8 cellular contexts compared by ENCODE assay signal in the genomic region with DNA sequence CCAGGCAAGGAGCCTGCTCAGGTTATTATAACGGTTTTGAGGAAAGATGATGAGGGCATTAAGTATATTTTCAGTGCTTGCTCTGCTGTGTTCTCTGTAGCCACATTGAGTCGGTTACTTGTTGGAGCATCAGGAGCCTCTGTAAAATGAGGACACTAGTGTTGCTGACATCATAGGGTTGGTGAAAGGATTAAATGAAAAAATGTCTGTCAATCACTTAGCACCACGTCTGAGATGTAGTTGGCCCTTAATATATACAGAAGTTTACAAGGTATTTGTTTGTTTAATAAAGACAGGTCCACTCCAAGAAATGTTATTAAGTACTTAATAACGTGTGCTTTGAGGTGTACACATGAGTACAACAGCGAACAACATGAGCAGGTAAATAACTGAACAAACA. TPM values are rescaled to one million over a fixed set of nuclear protein-coding genes. Genes with fewer than 3 reads are reported as not detected.
A peak's percentile ranks its signal among the peaks of the same experiment; 100 is the strongest.
DNase-seq lines count a peak whose midpoint lies in the region; ATAC-seq and TF ChIP-seq lines count a peak whose summit lies in the region.

No MANE protein-coding gene starts in this region.

- H3K36me3 ChIP-seq in BLaER1 = peaks cover 23% of the 10 kb centered on the region
- H3K36me3 ChIP-seq in adrenal gland (replicated peaks in 1 of 2) = no peaks in the 10 kb centered on the region

- no peak overlapping the region for H3K27ac Mint-ChIP-seq in nephron progenitor cell

- H3K4me1 Mint-ChIP-seq in nephron progenitor cell = peaks cover 17% of the 10 kb centered on the region

- H3K9me3 Mint-ChIP-seq in nephron progenitor cell = no peaks in the 10 kb centered on the region

- H3K4me1 ChIP-seq in BLaER1 (peaks cover 18% of the 10 kb centered on the region), adrenal gland (replicated peaks in 1 of 2) (peaks cover 4 to 14% of the 10 kb centered on the region in 2 donors)

- H3K9ac ChIP-seq in BLaER1 = no peak overlapping the region

- no peak for TF ChIP-seq POLR2A in adrenal gland (IDR thresholded peaks at IDR 0.05)

- H3K4me3 ChIP-seq in BLaER1 (peak overlapping the region; percentile 90), LNCaP clone FGC (ENCODE audit: low read depth, low read length) (peak overlapping the region; percentile 89), coronary artery (peak overlapping the region; percentile 98), adrenal gland (peak overlapping the region in 2 of 4 donors; percentile 75 to 89)

- no peak for TF ChIP-seq CTCF in LNCaP clone FGC (IDR thresholded peaks at IDR 0.05; ENCODE audit: control insufficient read depth, extremely low read depth, insufficient read depth)
- TF ChIP-seq CTCF in coronary artery (IDR thresholded peaks at IDR 0.05) = no peak
- no peak for TF ChIP-seq CTCF in nephron progenitor cell (IDR thresholded peaks at IDR 0.05)
- TF ChIP-seq CTCF in adrenal gland (IDR thresholded peaks at IDR 0.05) = no peak

- 11 to 22% (median 16%) methylated on average over 5 of the region's 5 CpGs for WGBS in adrenal gland, 4 donors

- DNase-seq in LNCaP clone FGC (ENCODE audit: low read depth) = peak; percentile 61
- no peak for DNase-seq in coronary artery (ENCODE audit: low spot score)
- no peak for DNase-seq in nephron progenitor cell
- no peak for DNase-seq in DMS79 treated with DMSO at 0.1 percent for 48 hours (lab: John Stamatoyannopoulos, UW)
- DNase-seq in dedifferentiated amniotic fluid mesenchymal stem cell (ENCODE audit: extremely low spot score) = no peak
- DNase-seq in adrenal gland = no peak
- no peak for DNase-seq in left lobe of liver (ENCODE audit: low spot score)

- H3K4me3 Mint-ChIP-seq in nephron progenitor cell = peak overlapping the region; percentile 99

- H3K27me3 ChIP-seq in BLaER1 (no peaks in the 10 kb centered on the region), adrenal gland (no peaks in the 10 kb centered on the region)

- H3K27ac ChIP-seq in BLaER1 = no peak overlapping the region
- H3K27ac ChIP-seq in coronary artery = peak overlapping the region; percentile 42 to 53
- peak overlapping the region in 2 of 5 donors; percentile 72 to 76 for H3K27ac ChIP-seq in adrenal gland

- intact Hi-C loops in adrenal gland (cut with DNase I) = no loop called here

- no peaks in the 10 kb centered on the region for H3K9me3 ChIP-seq in BLaER1
- no peaks in the 10 kb centered on the region for H3K9me3 ChIP-seq in adrenal gland (replicated peaks in 1 of 3)

- peaks cover 19% of the 10 kb centered on the region for H3K27me3 Mint-ChIP-seq in nephron progenitor cell (ENCODE audit: low read depth, poor library complexity)

- no peak for ATAC-seq in left lobe of liver

- no peaks in the 10 kb centered on the region for H4K20me1 ChIP-seq in BLaER1

- peaks cover 19% of the 10 kb centered on the region for H3K36me3 Mint-ChIP-seq in nephron progenitor cell (ENCODE audit: low read depth)

- peak overlapping the region; percentile 88 for H3K4me2 ChIP-seq in BLaER1

RNA-seq across cellular contexts. Expression of a gene that starts 0.7 kb away (rescaled TPM):
- total RNA-seq in adrenal gland (10 to 100 TPM; 19.2 to 38.2 (median 23.1) TPM), left lobe of liver (14.9 TPM)
- 10 to 100 TPM in 2 of 3 donors, 1 to 10 TPM in 1; 9.5 to 16.5 (median 10.7) TPM for polyA plus RNA-seq in adrenal gland
